11 cellular contexts compared by ENCODE assay signal in genomic region chr1:153647375-153647714, GRCh38. TPM values are rescaled to one million over a fixed set of nuclear protein-coding genes. Genes with fewer than 3 reads are reported as not detected.
A peak's percentile ranks its signal among the peaks of the same experiment; 100 is the strongest.
DNase-seq lines count a peak whose midpoint lies in the region; ATAC-seq and TF ChIP-seq lines count a peak whose summit lies in the region.
"Had no signal": no experiment of that assay in that cellular context is flagged by ENCODE, and none has a peak within 500 bp of the region (broad histone marks: within the 10 kb centered on the region; RNA-seq: fewer than 3 reads in every experiment).

No MANE protein-coding gene starts in this region.

- no peaks in the 10 kb centered on the region for H3K9me3 Mint-ChIP-seq in CD8-positive, alpha-beta memory T cell
- no peaks in the 10 kb centered on the region for H3K9me3 Mint-ChIP-seq in memory B cell
- H3K9me3 Mint-ChIP-seq: stimulated activated naive CD8-positive, alpha-beta T cell treated with anti-CD3 and anti-CD28 coated beads, Interleukin-15, Interleukin-2, amounts not matched to agents 100 ng/mL and 50 ng/mL, for 24 hours; T-helper 1 cell treated with Interleukin-12 subunit alpha and Interleukin-12 subunit beta and Interleukin-4 antibody, amounts not matched to agents 30 μg/mL and 1 μg/mL, for 36 hours had no signal

- peaks cover 36% of the 10 kb centered on the region for H3K4me1 ChIP-seq in CD8-positive, alpha-beta memory T cell (ENCODE audit: insufficient read depth, low read length)

- peak overlapping the region in 2 of 7 donors; percentile 10 to 18 for H3K4me3 Mint-ChIP-seq in CD8-positive, alpha-beta memory T cell
- no peak overlapping the region for H3K4me3 Mint-ChIP-seq in memory B cell
- H3K4me3 Mint-ChIP-seq: stimulated activated naive CD8-positive, alpha-beta T cell treated with anti-CD3 and anti-CD28 coated beads, Interleukin-15, Interleukin-2, amounts not matched to agents 100 ng/mL and 50 ng/mL, for 24 hours; T-helper 1 cell treated with Interleukin-12 subunit alpha and Interleukin-12 subunit beta and Interleukin-4 antibody, amounts not matched to agents 30 μg/mL and 1 μg/mL, for 36 hours had no signal

- no peak for TF ChIP-seq CTCF in WERI-Rb-1 (IDR thresholded peaks at IDR 0.05; ENCODE audit: low read depth, low read length)

- DNase-seq in CD8-positive, alpha-beta memory T cell: no peak
- DNase-seq in WERI-Rb-1 (peak; percentile 66), memory B cell (ENCODE audit: low spot score in 2 of 2) (no peak), LoVo (ENCODE audit: low spot score) (no peak), NCI-H2029 (lab: John Stamatoyannopoulos, UW) (no peak), T-helper 1 cell (no peak)
- DNase-seq: NCI-H226 had no signal

- POLR2A ChIA-PET in CD8-positive, alpha-beta memory T cell (lab: Charles Lee): interaction anchor here (1.3 kb wide), 1 partner anchor 13 kb away, joined by 3 read pairs; the partner anchor contains the start of gene CHTOP

- peak overlapping the region in 7 of 8 donors; percentile 41 to 92 (median 79) for H3K27ac Mint-ChIP-seq in CD8-positive, alpha-beta memory T cell
- H3K27ac Mint-ChIP-seq in memory B cell: peak overlapping the region; percentile 62

- H3K36me3 Mint-ChIP-seq in CD8-positive, alpha-beta memory T cell: peaks cover 4 to 52% (median 18%) of the 10 kb centered on the region in 3 donors
- peaks cover 37% of the 10 kb centered on the region for H3K36me3 Mint-ChIP-seq in memory B cell

- no peaks in the 10 kb centered on the region for H3K9me3 ChIP-seq in CD8-positive, alpha-beta memory T cell (ENCODE audit: low read length)
- H3K9me3 ChIP-seq in WERI-Rb-1 (ENCODE audit: severe bottlenecking): peaks cover 2% of the 10 kb centered on the region

- no peaks in the 10 kb centered on the region for H3K27me3 ChIP-seq in CD8-positive, alpha-beta memory T cell (ENCODE audit: insufficient read depth, low read length, poor library complexity, severe bottlenecking)
- no peaks in the 10 kb centered on the region for H3K27me3 ChIP-seq in WERI-Rb-1 (ENCODE audit: insufficient read depth, low read depth, severe bottlenecking)

- CTCF ChIA-PET in CD8-positive, alpha-beta memory T cell (lab: Charles Lee): no interaction called here

- H3K27me3 Mint-ChIP-seq in CD8-positive, alpha-beta memory T cell: no peaks in the 10 kb centered on the region
- H3K27me3 Mint-ChIP-seq in memory B cell: no peaks in the 10 kb centered on the region
- H3K27me3 Mint-ChIP-seq: stimulated activated naive CD8-positive, alpha-beta T cell treated with anti-CD3 and anti-CD28 coated beads, Interleukin-15, Interleukin-2, amounts not matched to agents 100 ng/mL and 50 ng/mL, for 24 hours had no signal

- no peak for ATAC-seq in memory B cell (ENCODE audit: low read depth)

- no peak overlapping the region for H3K4me3 ChIP-seq in CD8-positive, alpha-beta memory T cell (ENCODE audit: low read length)
- H3K4me3 ChIP-seq in WERI-Rb-1 (ENCODE audit: low read depth, low read length): no peak overlapping the region
- H3K4me3 ChIP-seq: skin epidermis had no signal

- H3K36me3 ChIP-seq in CD8-positive, alpha-beta memory T cell (ENCODE audit: insufficient read depth, low read length): peaks cover 35% of the 10 kb centered on the region
- peaks cover 54% of the 10 kb centered on the region for H3K36me3 ChIP-seq in WERI-Rb-1

- H3K27ac ChIP-seq in CD8-positive, alpha-beta memory T cell (ENCODE audit: low read depth, low read length): no peak overlapping the region
- 0 out of 2 replicates have a peak overlapping the region, but pooled peaks have one; percentile 0 for H3K27ac ChIP-seq in WERI-Rb-1
- H3K27ac ChIP-seq: epithelial cell of prostate had no signal

- H3K4me1 Mint-ChIP-seq in CD8-positive, alpha-beta memory T cell: peaks cover 51 to 71% (median 70%) of the 10 kb centered on the region in 3 donors
- peaks cover 22% of the 10 kb centered on the region for H3K4me1 Mint-ChIP-seq in memory B cell

RNA-seq across cellular contexts. Expression of gene SNAPIN, which starts 11.2 kb away (rescaled TPM):
- total RNA-seq in CD8-positive, alpha-beta memory T cell: 10 to 100 TPM; 36.7 to 39.0 TPM
- polyA plus RNA-seq in CD8-positive, alpha-beta memory T cell: 87.7 TPM

RNA-seq across cellular contexts. Expression of gene CHTOP, which starts 13.5 kb away (rescaled TPM):
- 10 to 100 TPM; 95.9 to 98.9 TPM for total RNA-seq in CD8-positive, alpha-beta memory T cell
- polyA plus RNA-seq in CD8-positive, alpha-beta memory T cell: 70.2 TPM

RNA-seq across cellular contexts. Expression of gene S100A1, which starts 19.1 kb away (rescaled TPM):
- not detected for total RNA-seq in CD8-positive, alpha-beta memory T cell
- polyA plus RNA-seq in CD8-positive, alpha-beta memory T cell: 0.07 TPM

RNA-seq across cellular contexts. Expression of gene S100A13, which starts 20.0 kb away (rescaled TPM):
- 1 to 10 TPM; 5.5 to 7.6 TPM for total RNA-seq in CD8-positive, alpha-beta memory T cell
- 1.3 TPM for polyA plus RNA-seq in CD8-positive, alpha-beta memory T cell

RNA-seq across cellular contexts. Expression of gene ILF2, which starts 23.4 kb away (rescaled TPM):
- 100 to 1,000 TPM; 379 to 394 TPM for total RNA-seq in CD8-positive, alpha-beta memory T cell
- polyA plus RNA-seq in CD8-positive, alpha-beta memory T cell: 126 TPM
